8 cellular contexts compared by ENCODE assay signal in the genomic region with DNA sequence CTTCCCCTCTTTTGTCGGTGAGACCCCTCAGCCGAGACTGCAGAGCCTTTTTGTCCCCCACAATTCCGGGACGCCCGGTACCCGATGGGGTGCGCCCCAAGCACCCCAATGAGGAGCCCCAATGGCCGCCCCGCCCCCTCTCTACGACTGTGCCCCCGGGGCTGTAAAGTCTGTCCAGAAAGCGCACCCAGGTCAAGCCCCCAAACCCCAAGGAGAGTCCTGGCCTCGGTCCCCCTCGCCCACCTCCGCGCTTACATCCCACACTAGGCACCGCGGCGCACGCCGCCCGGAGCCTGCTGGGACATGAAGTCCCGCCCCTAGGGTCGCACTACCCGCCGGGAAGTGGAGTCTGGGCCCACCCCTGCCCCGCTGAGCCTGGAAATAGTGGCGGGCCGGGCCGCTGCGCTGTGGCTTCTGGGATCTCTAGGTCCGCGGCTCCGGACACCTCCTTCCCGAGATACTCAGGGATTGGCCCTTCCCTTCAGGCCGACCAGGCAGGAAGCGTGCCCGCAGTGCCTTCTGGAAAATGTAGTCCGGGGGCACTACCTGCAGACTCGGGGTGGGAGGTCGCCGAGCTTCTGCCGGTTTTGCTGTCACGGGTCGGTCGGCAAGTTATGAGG. TPM values are rescaled to one million over a fixed set of nuclear protein-coding genes. Genes with fewer than 3 reads are reported as not detected.
DNase-seq lines count a peak whose midpoint lies in the region; ATAC-seq lines count a peak whose summit lies in the region.

A gene (minus strand): TSS at position 281 of the 620 bp plus-strand sequence. CDS start 442 bp downstream, outside the sequence.

- H3K4me3 Mint-ChIP-seq in dendritic cell treated with granulocyte-macrophage colony-stimulating factor and Interleukin-4, amounts not matched to agents 40 ng/mL and 50 ng/mL, for 4 days: peak within 1 kb of the TSS; percentile 99

- peak; percentile 98 for DNase-seq in AG20443 (ENCODE audit: low spot score)
- peak; percentile 89 for DNase-seq in GM19240 (ENCODE audit: insufficient read length, low spot score)
- DNase-seq in NCI-H748 (lab: John Stamatoyannopoulos, UW; ENCODE audit: unreplicated experiment): peak; percentile 99
- DNase-seq in activated CD4-positive, alpha-beta T cell treated with anti-CD3 and anti-CD28 coated beads, Interleukin-2, amount 50 U/mL, for 24 hours (ENCODE audit: low read depth in 1 of 2, low spot score in 1 of 2): peak; percentile 69 to 82
- peak; percentile 98 for DNase-seq in left lobe of liver (ENCODE audit: low spot score)
- DNase-seq in stimulated activated CD4-positive, alpha-beta T cell treated with anti-CD3 and anti-CD28 coated beads, Interleukin-2, amount 100 ng/mL, for 24 hours: peak; percentile 83 to 88

- H3K4me1 Mint-ChIP-seq in dendritic cell treated with granulocyte-macrophage colony-stimulating factor and Interleukin-4, amounts not matched to agents 40 ng/mL and 50 ng/mL, for 4 days (ENCODE audit: low read depth): peaks cover 32% of the 10 kb centered on the region

- ATAC-seq in HG03520 (IDR thresholded peaks at IDR 0.05; ENCODE audit: unreplicated experiment): peak; percentile 61
- peak; percentile 95 for ATAC-seq in left lobe of liver

- H3K27ac Mint-ChIP-seq in dendritic cell treated with granulocyte-macrophage colony-stimulating factor and Interleukin-4, amounts not matched to agents 40 ng/mL and 50 ng/mL, for 4 days: peak within 1 kb of the TSS; percentile 83

- no peaks in the 10 kb centered on the region for H3K9me3 Mint-ChIP-seq in dendritic cell treated with granulocyte-macrophage colony-stimulating factor and Interleukin-4, amounts not matched to agents 40 ng/mL and 50 ng/mL, for 4 days

- H3K36me3 Mint-ChIP-seq in dendritic cell treated with granulocyte-macrophage colony-stimulating factor and Interleukin-4, amounts not matched to agents 40 ng/mL and 50 ng/mL, for 4 days (ENCODE audit: low read depth): peaks cover 41% of the 10 kb centered on the region

- H3K27me3 Mint-ChIP-seq in dendritic cell treated with granulocyte-macrophage colony-stimulating factor and Interleukin-4, amounts not matched to agents 40 ng/mL and 50 ng/mL, for 4 days: peaks cover 1% of the 10 kb centered on the region

- intact Hi-C loops in dendritic cell treated with granulocyte-macrophage colony-stimulating factor and Interleukin-4, amounts not matched to agents 40 ng/mL and 50 ng/mL, for 4 days (cut with micrococcal nuclease): loop anchor here (2.0 kb wide), 1 partner anchor 30 kb away; no protein-coding TSS in a partner anchor

RNA-seq across cellular contexts. Expression of the gene that starts here (rescaled TPM):
- total RNA-seq in left lobe of liver: 24.0 TPM

Comparison
In these comparisons a context has a peak if more than half of its experiments do, and no peak if none do; other contexts are left out.
1. Peak in every context shown above with its lines: DNase-seq and ATAC-seq.